Comparison of ENCODE assay signal across 20 cellular contexts in genomic region chr3:2940062-2940461, GRCh38.
DNase-seq lines count a peak whose midpoint lies in the region; ATAC-seq and TF ChIP-seq lines count a peak whose summit lies in the region.
"Had no signal": no experiment of that assay in that cellular context is flagged by ENCODE, and none has a peak within 500 bp of the region (broad histone marks: within the 10 kb centered on the region; RNA-seq: fewer than 3 reads in every experiment).

No MANE protein-coding gene starts in this region.

- H3K36me3 ChIP-seq in brain microvascular endothelial cell (replicated peaks) = no peaks in the 10 kb centered on the region

- no peak overlapping the region for H3K27ac ChIP-seq in brain microvascular endothelial cell
- H3K27ac ChIP-seq: C4-2B, GM23248 had no signal

- no peak overlapping the region for H3K4me3 ChIP-seq in brain microvascular endothelial cell (ENCODE audit: low read depth, low read length)
- H3K4me3 ChIP-seq: GM23248 had no signal

- H3K27me3 ChIP-seq in brain microvascular endothelial cell (replicated peaks) = no peaks in the 10 kb centered on the region

- in situ Hi-C loops in brain microvascular endothelial cell (cut with HindIII; ENCODE audit: low pct_ligation_motif_present, low sequenced_read_pairs) = no loop called here

- no peak for DNase-seq in brain microvascular endothelial cell
- no peak for DNase-seq in activated naive CD4-positive, alpha-beta T cell treated with anti-CD3 and anti-CD28 coated beads, Interleukin-2, amount 50 U/mL, for 16 hours
- no peak for DNase-seq in midbrain (lab: John Stamatoyannopoulos, UW)
- DNase-seq in GOT3 (lab: John Stamatoyannopoulos, UW) = no peak
- DNase-seq: DMS 273 treated with DMSO at 0.1 percent for 48 hours, GDM1, GM23248, KBM-7, NCI-H1092 treated with DMSO at 0.1 percent for 48 hours, NCI-H1694, NCI-H345, NCI-H748 treated with DMSO at 0.1 percent for 48 hours, RPMI8226, SIG-M5, T-helper 2 cell had no signal

- TF ChIP-seq CTCF in brain microvascular endothelial cell (IDR thresholded peaks at IDR 0.05; ENCODE audit: low read depth, low read length, missing control alignments) = no peak

- ATAC-seq in GM19043 (IDR thresholded peaks at IDR 0.05; ENCODE audit: low read depth, unreplicated experiment) (peak; percentile 36), GM21723 (IDR thresholded peaks at IDR 0.05; ENCODE audit: unreplicated experiment) (peak; percentile 54), HG03280 (IDR thresholded peaks at IDR 0.05; ENCODE audit: unreplicated experiment) (peak; percentile 44)
- ATAC-seq: HCT116 had no signal
